Comparison of ENCODE assay signal across 21 cellular contexts in genomic region chr6:24595910-24596525, GRCh38. TPM values are rescaled to one million over a fixed set of nuclear protein-coding genes. Genes with fewer than 3 reads are reported as not detected.
DNase-seq lines count a peak whose midpoint lies in the region; ATAC-seq, FAIRE-seq and TF ChIP-seq lines count a peak whose summit lies in the region.
"Had no signal": no experiment of that assay in that cellular context is flagged by ENCODE, and none has a peak within 500 bp of the region (broad histone marks: within the 10 kb centered on the region; RNA-seq: fewer than 3 reads in every experiment).

No MANE protein-coding gene starts in this region.

- H4K20me1 ChIP-seq in HepG2 (ENCODE audit: insufficient read depth, low read length) = no peaks in the 10 kb centered on the region
- H4K20me1 ChIP-seq in H1 (replicated peaks in 1 of 2; ENCODE audit: control insufficient read depth in 1 of 2, insufficient read depth in 2 of 2, low read length in 2 of 2) = no peaks in the 10 kb centered on the region
- H4K20me1 ChIP-seq: BLaER1 treated with 17β-estradiol and CSF1 and Interleukin-3, amounts not matched to agents 10 nM and 100 nM had no signal

- H2BK120ac ChIP-seq in H1 (replicated peaks; ENCODE audit: low read depth, low read length) (no peak overlapping the region), neuronal stem cell (ENCODE audit: low read depth, low read length) (no peak overlapping the region)

- H3K56ac ChIP-seq in H1 (replicated peaks; ENCODE audit: insufficient read length, low read depth, low read length) = no peak overlapping the region

- H2AFZ ChIP-seq in HepG2 (ENCODE audit: low read length) (no peak overlapping the region), H1 (ENCODE audit: low read length) (no peak overlapping the region), neuronal stem cell (ENCODE audit: low read length) (peak overlapping the region; percentile 35)

- H2BK20ac ChIP-seq in H1 (ENCODE audit: low read length) = no peak overlapping the region

- no peak overlapping the region for H3K4ac ChIP-seq in H1 (replicated peaks; ENCODE audit: insufficient read length, low read depth, low read length)
- peak overlapping the region; percentile 53 for H3K4ac ChIP-seq in neuronal stem cell (ENCODE audit: low read length)

- TF ChIP-seq CTCF in HepG2 (CRISPR knock-in tag; IDR thresholded peaks at IDR 0.05) (no peak), right lobe of liver (IDR thresholded peaks at IDR 0.05) (no peak), H1 (IDR thresholded peaks at IDR 0.05; ENCODE audit: control extremely low read depth in 1 of 3, insufficient read depth in 1 of 3, low read depth in 1 of 3, low read length in 3 of 3) (no peak)

- H2BK15ac ChIP-seq in H1 (ENCODE audit: low read length) = no peak overlapping the region
- H2BK15ac ChIP-seq in neuronal stem cell (ENCODE audit: low read length) = no peak overlapping the region

- TF ChIP-seq RAD21 in HepG2 (CRISPR knock-in tag; IDR thresholded peaks at IDR 0.05) (no peak), H1 (IDR thresholded peaks at IDR 0.05 in 1 of 2, conservative IDR thresholded peaks at IDR 0.05 in 1 of 2; ENCODE audit: low read depth in 2 of 2, low read length in 2 of 2) (no peak)

- H3K9ac ChIP-seq in HepG2 (ENCODE audit: insufficient read depth, low read depth, low read length) (no peak overlapping the region), H1 (replicated peaks in 1 of 4; ENCODE audit: extremely low read depth in 1 of 4, low read depth in 3 of 4, low read length in 3 of 4) (no peak overlapping the region), neuronal stem cell (ENCODE audit: low read depth, low read length, poor library complexity) (no peak overlapping the region)
- H3K9ac ChIP-seq: BLaER1 treated with 17β-estradiol and CSF1 and Interleukin-3, amounts not matched to agents 10 nM and 100 nM had no signal

- H3K9me3 ChIP-seq in HepG2 (ENCODE audit: low read length) (no peaks in the 10 kb centered on the region), right lobe of liver (no peaks in the 10 kb centered on the region), H1 (ENCODE audit: insufficient read depth in 2 of 2, low read depth in 1 of 2, low read length in 1 of 2) (no peaks in the 10 kb centered on the region; a peak in 1 of 4 replicates), neuronal stem cell (replicated peaks in 1 of 2; ENCODE audit: control insufficient read depth in 2 of 2, insufficient read depth in 1 of 2, low read depth in 1 of 2, low read length in 2 of 2) (no peaks in the 10 kb centered on the region)
- H3K9me3 ChIP-seq: A549; BLaER1 treated with 17β-estradiol and CSF1 and Interleukin-3, amounts not matched to agents 10 nM and 100 nM; Caco-2 had no signal

- POLR2A ChIA-PET in HepG2 (lab: Yijun Ruan, JAX) (no interaction called here), H1 (lab: Charles Lee; ENCODE audit: partially characterized antibody) (interaction anchor here (1.3 kb wide), 1 partner anchor 29 kb away, joined by 3 read pairs; no protein-coding TSS in a partner anchor)

- TF ChIP-seq EP300 in HepG2 (IDR thresholded peaks at IDR 0.05; ENCODE audit: low read depth in 2 of 2, low read length in 2 of 2) (no peak), HepG2 (CRISPR knock-in tag; IDR thresholded peaks at IDR 0.05; ENCODE audit: borderline replicate concordance) (no peak), H1 (IDR thresholded peaks at IDR 0.05; ENCODE audit: borderline replicate concordance in 1 of 2, low read depth in 2 of 2, low read length in 2 of 2) (no peak)

- H3K36me3 ChIP-seq in HepG2 (replicated peaks in 1 of 2; ENCODE audit: control insufficient read depth in 1 of 2, insufficient read depth in 2 of 2, low read length in 2 of 2) = no peaks in the 10 kb centered on the region
- no peaks in the 10 kb centered on the region for H3K36me3 ChIP-seq in right lobe of liver
- H3K36me3 ChIP-seq in H1 (ENCODE audit: control insufficient read depth in 2 of 4, insufficient read depth in 4 of 4, low read length in 3 of 4) = no peaks in the 10 kb centered on the region
- H3K36me3 ChIP-seq in neuronal stem cell (replicated peaks in 1 of 2; ENCODE audit: control insufficient read depth in 2 of 2, insufficient read depth in 2 of 2, low read length in 2 of 2) = no peaks in the 10 kb centered on the region
- H3K36me3 ChIP-seq: BLaER1 treated with 17β-estradiol and CSF1 and Interleukin-3, amounts not matched to agents 10 nM and 100 nM had no signal

- H3K23me2 ChIP-seq in H1 (ENCODE audit: low read depth, low read length) = peaks cover 5% of the 10 kb centered on the region; the same call in 1 of the 2 replicates

- H3K4me1 ChIP-seq in HepG2 (ENCODE audit: insufficient read depth, low read length) = no peaks in the 10 kb centered on the region
- no peaks in the 10 kb centered on the region for H3K4me1 ChIP-seq in right lobe of liver
- no peaks in the 10 kb centered on the region for H3K4me1 ChIP-seq in H1 (replicated peaks in 1 of 4; ENCODE audit: control insufficient read depth in 3 of 4, insufficient read depth in 4 of 4, low read length in 3 of 4)
- no peaks in the 10 kb centered on the region for H3K4me1 ChIP-seq in neuronal stem cell (ENCODE audit: control insufficient read depth in 2 of 2, insufficient read depth in 1 of 2, low read depth in 1 of 2, low read length in 2 of 2)
- H3K4me1 ChIP-seq: A549; BLaER1 treated with 17β-estradiol and CSF1 and Interleukin-3, amounts not matched to agents 10 nM and 100 nM; Caco-2 had no signal

- 48% methylated on average over 17 of the region's 17 CpGs for WGBS in HepG2 (ENCODE audit: low lambda C conversion rate)
- 22% methylated on average over 1 of the region's 17 CpGs for WGBS in right lobe of liver (ENCODE audit: insufficient coverage, low coverage, low lambda C conversion rate, missing lambda C conversion rate)
- 96% methylated on average over 17 of the region's 17 CpGs; no CpG with 5 or more reads in 1 of the 2 experiments for WGBS in H1 (ENCODE audit: extremely low coverage in 1 of 2, insufficient coverage in 1 of 2, insufficient read length in 1 of 2, insufficient replicate concordance in 2 of 2, low coverage in 1 of 2, low lambda C conversion rate in 2 of 2, missing lambda C conversion rate in 1 of 2), 2 experiments
- WGBS in neuronal stem cell (ENCODE audit: extremely low coverage in 2 of 2, insufficient read length in 2 of 2, insufficient replicate concordance in 1 of 2), 2 donors = no CpG with 5 or more reads among the region's 17 CpGs

- peak; percentile 70 for ATAC-seq in HepG2
- no peak for ATAC-seq in right lobe of liver
- ATAC-seq: A549; CD8-positive, alpha-beta T cell had no signal

- peak overlapping the region; percentile 14; the same call in 1 of the 2 replicates for H3K4me2 ChIP-seq in HepG2 (ENCODE audit: low read depth, low read length)
- H3K4me2 ChIP-seq in H1 (ENCODE audit: insufficient read depth in 1 of 2, low read depth in 2 of 2, low read length in 2 of 2) = no peak overlapping the region
- H3K4me2 ChIP-seq in neuronal stem cell (ENCODE audit: insufficient read depth, low read length, poor library complexity, severe bottlenecking) = no peak overlapping the region
- H3K4me2 ChIP-seq: A549; BLaER1 treated with 17β-estradiol and CSF1 and Interleukin-3, amounts not matched to agents 10 nM and 100 nM had no signal

- H4K91ac ChIP-seq in H1 (replicated peaks; ENCODE audit: insufficient read length, low read length) (no peak overlapping the region), neuronal stem cell (ENCODE audit: low read depth, low read length, poor library complexity) (no peak overlapping the region)

- H4K8ac ChIP-seq in H1 (ENCODE audit: extremely low read depth, insufficient read depth, low read length) (peak overlapping the region; percentile 11; the same call in 1 of the 2 replicates), neuronal stem cell (ENCODE audit: low read depth, low read length) (no peak overlapping the region)

- H3K79me1 ChIP-seq in H1 (ENCODE audit: low read depth, low read length) = no peaks in the 10 kb centered on the region
- no peaks in the 10 kb centered on the region for H3K79me1 ChIP-seq in neuronal stem cell (ENCODE audit: low read depth, low read length)

- no peak overlapping the region for H2AK5ac ChIP-seq in H1 (ENCODE audit: low read depth, low read length)
- H2AK5ac ChIP-seq in neuronal stem cell (ENCODE audit: low read depth, low read length) = peak overlapping the region; percentile 54

- H3K27ac ChIP-seq in HepG2 (ENCODE audit: extremely low read length, insufficient read depth, low read length) (no peak overlapping the region), right lobe of liver (no peak overlapping the region), H1 (ENCODE audit: low read depth, low read length) (no peak overlapping the region), neuronal stem cell (replicated peaks; ENCODE audit: low read length) (no peak overlapping the region)
- H3K27ac ChIP-seq: 22Rv1; A549; BLaER1 treated with 17β-estradiol and CSF1 and Interleukin-3, amounts not matched to agents 10 nM and 100 nM; C4-2B had no signal

- H3K23ac ChIP-seq in H1 (ENCODE audit: insufficient read length) = no peak overlapping the region
- no peak overlapping the region for H3K23ac ChIP-seq in neuronal stem cell (ENCODE audit: low read depth, low read length, poor library complexity)

- H4K5ac ChIP-seq in H1 (ENCODE audit: insufficient read length, low read depth, low read length) = no peak overlapping the region

- CTCF ChIA-PET in HepG2 (lab: Yijun Ruan, JAX; ENCODE audit: low intra/inter-chr PET ratio, low total read pairs) = no interaction called here
- CTCF ChIA-PET in H1 (lab: Charles Lee; ENCODE audit: partially characterized antibody) = interaction anchor here (1.0 to 3.9 kb wide), 6 partner anchors 11 to 98 kb away, joined by 3 to 21 read pairs (median 6); partner anchors contain the start of genes ACOT13 and TDP2

- FAIRE-seq in HepG2 (lab: Jason Lieb, UNC) (no peak), H1 (lab: Jason Lieb, UNC) (no peak)
- FAIRE-seq: A549, D721Med, G401.6, GM12891 had no signal

- H2BK5ac ChIP-seq in H1 (ENCODE audit: low read depth, low read length) (0 out of 2 replicates have a peak overlapping the region, but pooled peaks have one; percentile 35), neuronal stem cell (ENCODE audit: low read length) (no peak overlapping the region)

- BruUV-seq in HepG2 (replicated peaks; lab: Mats Ljungman, UMichigan) = no TSS peak

- no peak overlapping the region; the same call in 1 of the 2 replicates for H3K18ac ChIP-seq in H1 (ENCODE audit: extremely low read depth, low read length)
- H3K18ac ChIP-seq in neuronal stem cell (ENCODE audit: low read length) = no peak overlapping the region

- intact Hi-C loops in HepG2 (cut with micrococcal nuclease; ENCODE audit: unreplicated experiment) = no loop called here
- intact Hi-C loops in right lobe of liver (cut with DNase I) = no loop called here

- DNase-seq in HepG2 (ENCODE audit: low spot score) (no peak), right lobe of liver (no peak), H1 (ENCODE audit: low read depth in 1 of 2, low spot score in 2 of 2) (no peak), neuronal stem cell (ENCODE audit: low spot score) (no peak), NOMO-1 (lab: John Stamatoyannopoulos, UW; ENCODE audit: unreplicated experiment in 2 of 2) (no peak), NCI-H446 (lab: John Stamatoyannopoulos, UW) (no peak), SKM-1 treated with dmso at 0.1 percent for 144 hours (lab: John Stamatoyannopoulos, UW; ENCODE audit: unreplicated experiment) (no peak)
- DNase-seq: AML-193; Caco-2; Calu3; CD4-positive, alpha-beta T cell; CD8-positive, alpha-beta T cell; DMS79 treated with DMSO at 0.1 percent for 48 hours; GF-D8 had no signal

- TF ChIP-seq POLR2A in HepG2 (IDR thresholded peaks at IDR 0.05; ENCODE audit: insufficient read depth in 1 of 2, low read depth in 2 of 2, low read length in 2 of 2) (no peak), right lobe of liver (IDR thresholded peaks at IDR 0.05) (no peak), H1 (IDR thresholded peaks at IDR 0.05; ENCODE audit: control extremely low read depth in 1 of 2, low read depth in 2 of 2, low read length in 2 of 2) (no peak)

- in situ Hi-C loops in HepG2 (cut with HindIII; ENCODE audit: extremely low pct_ligation_motif_present, low pct_unique_long_range_greater_than_20kb) = loop anchor here (25.0 kb wide), 1 partner anchor 466 kb away; no protein-coding TSS in a partner anchor

- H3K4me3 ChIP-seq in HepG2 (replicated peaks in 1 of 3; ENCODE audit: insufficient read depth in 1 of 3, low read depth in 2 of 3, low read length in 3 of 3) (no peak overlapping the region; a peak in 1 of 6 replicates), right lobe of liver (no peak overlapping the region), H1 (ENCODE audit: extremely low read depth in 1 of 4, insufficient read depth in 2 of 4, low read depth in 3 of 4, low read length in 4 of 4) (no peak overlapping the region), neuronal stem cell (ENCODE audit: low read length in 2 of 2) (no peak overlapping the region)
- H3K4me3 ChIP-seq: A549; BLaER1 treated with 17β-estradiol and CSF1 and Interleukin-3, amounts not matched to agents 10 nM and 100 nM had no signal

- no peak overlapping the region for H3K14ac ChIP-seq in H1 (ENCODE audit: insufficient read length)
- H3K14ac ChIP-seq in neuronal stem cell (ENCODE audit: low read length) = no peak overlapping the region

- H2BK12ac ChIP-seq in H1 (ENCODE audit: low read depth, low read length) = no peak overlapping the region
- H2BK12ac ChIP-seq in neuronal stem cell (ENCODE audit: low read length) = no peak overlapping the region

- H3K79me2 ChIP-seq in HepG2 (ENCODE audit: insufficient read depth, low read length) (no peaks in the 10 kb centered on the region), H1 (ENCODE audit: control insufficient read depth in 1 of 2, insufficient read depth in 2 of 2, low read length in 2 of 2) (no peaks in the 10 kb centered on the region)

- peaks cover 0 to 3% of the 10 kb centered on the region in 2 experiments; a peak in 3 of 5 replicates for H3K27me3 ChIP-seq in HepG2 (ENCODE audit: control insufficient read depth in 1 of 2, insufficient read depth in 2 of 2, low read length in 2 of 2)
- no peaks in the 10 kb centered on the region for H3K27me3 ChIP-seq in right lobe of liver
- H3K27me3 ChIP-seq in H1 (replicated peaks in 1 of 4; ENCODE audit: control insufficient read depth in 3 of 4, extremely low read depth in 1 of 4, insufficient read depth in 3 of 4, low read length in 3 of 4) = no peaks in the 10 kb centered on the region
- H3K27me3 ChIP-seq in neuronal stem cell (ENCODE audit: control insufficient read depth in 3 of 3, insufficient read depth in 3 of 3, low read depth in 1 of 3, low read length in 3 of 3) = no peaks in the 10 kb centered on the region
- H3K27me3 ChIP-seq: BLaER1 treated with 17β-estradiol and CSF1 and Interleukin-3, amounts not matched to agents 10 nM and 100 nM had no signal

RNA-seq across cellular contexts. Expression of gene KIAA0319, which starts 50.0 kb away (rescaled TPM):
- total RNA-seq in HepG2 (2016; rRNA removed; fragmentation: Illumina TruSeq; extraction: Trizol) = not detected in 2 replicates
- total RNA-seq in HepG2 (2016; cell fraction: cytosol; rRNA removed; fragmentation: Illumina TruSeq; extraction: Trizol; ENCODE audit: low read depth) = not detected in 2 replicates
- 0.02 TPM in 1 of 2 replicates, not detected in the other for total RNA-seq in HepG2 (2016; cell fraction: insoluble cytoplasmic fraction; rRNA removed; fragmentation: Illumina TruSeq; extraction: Trizol)
- 0.03 TPM in 1 of 2 replicates, not detected in the other for total RNA-seq in HepG2 (2016; cell fraction: membrane; rRNA removed; fragmentation: Illumina TruSeq; extraction: Trizol)
- not detected in 2 replicates for total RNA-seq in HepG2 (2016; cell fraction: nucleus; rRNA removed; fragmentation: Illumina TruSeq; extraction: Trizol)
- 0.01 TPM in 1 of 2 replicates, not detected in the other for polyA plus RNA-seq in HepG2 (2011; rRNA removed)
- 0.01 TPM in 2 replicates for polyA plus RNA-seq in HepG2 (2011; cell fraction: cytosol; rRNA removed)
- 0.03 TPM in 2 replicates for polyA plus RNA-seq in HepG2 (2011; cell fraction: nucleus; rRNA removed)
- 0.04 TPM in 1 of 2 replicates, not detected in the other for polyA plus RNA-seq in HepG2 (2012)
- not detected in 2 replicates for polyA plus RNA-seq in HepG2 (2016; cell fraction: cytosol; fragmentation: Illumina TruSeq; extraction: Trizol; ENCODE audit: low read depth)
- polyA plus RNA-seq in HepG2 (2016; cell fraction: insoluble cytoplasmic fraction; fragmentation: Illumina TruSeq; extraction: Trizol; ENCODE audit: low read depth) = not detected in 2 replicates
- not detected in 2 replicates for polyA plus RNA-seq in HepG2 (2016; cell fraction: membrane; fragmentation: Illumina TruSeq; extraction: Trizol; ENCODE audit: low read depth)
- polyA plus RNA-seq in HepG2 (2016; cell fraction: nucleus; fragmentation: Illumina TruSeq; extraction: Trizol; ENCODE audit: insufficient read depth, low read depth) = not detected in 2 replicates
- 0.12 and 7.9 TPM in 2 replicates for polyA minus RNA-seq in HepG2 (2011; rRNA and poly(A)+ RNA removed; ENCODE audit: low replicate concordance)
- polyA minus RNA-seq in HepG2 (2011; cell fraction: cytosol; rRNA and poly(A)+ RNA removed) = not detected in 2 replicates
- 0.13 TPM in 1 of 2 replicates, not detected in the other for polyA minus RNA-seq in HepG2 (2011; cell fraction: nucleus; rRNA and poly(A)+ RNA removed)
- under 1 TPM in 1 of 6 experiments, not detected in 5; 0.02 TPM for total RNA-seq in right lobe of liver
- 0.69 and 0.78 TPM in 2 replicates for total RNA-seq in H1 (2021; fragmentation: NEBNext Ultra II Directional; extraction: Animal tissue kit (Norgen Biotek cat#: 25700))
- polyA plus RNA-seq in H1 (2011; rRNA removed) = 0.30 and 0.41 TPM in 2 replicates
- polyA plus RNA-seq in H1 (2011; cell fraction: cytosol; rRNA removed) = 0.43 TPM
- polyA plus RNA-seq in H1 (2011; cell fraction: nucleus; rRNA removed) = 0.70 TPM
- polyA plus RNA-seq in H1 (2012, experiment 1 of 2) = 0.53 to 0.88 TPM (median 0.73 TPM) in 4 replicates
- polyA plus RNA-seq in H1 (2012, experiment 2 of 2) = 0.20 TPM
- 0.67 TPM for polyA plus RNA-seq in H1 (2013, experiment 1 of 2)
- 0.70 TPM for polyA plus RNA-seq in H1 (2013, experiment 2 of 2)
- 0.73 and 1.4 TPM in 2 replicates for polyA minus RNA-seq in H1 (2011; rRNA and poly(A)+ RNA removed)
- 0.66 TPM for polyA minus RNA-seq in H1 (2011; cell fraction: cytosol; rRNA and poly(A)+ RNA removed)
- 0.50 TPM for polyA minus RNA-seq in H1 (2011; cell fraction: nucleus; rRNA and poly(A)+ RNA removed)
- 0.35 TPM for polyA plus RNA-seq in neuronal stem cell (2013, experiment 1 of 2)
- polyA plus RNA-seq in neuronal stem cell (2013, experiment 2 of 2) = 0.42 TPM
- total RNA-seq: CD4-positive, alpha-beta T cell; CD8-positive, alpha-beta T cell had no signal
